Comparison of ENCODE assay signal across 1 cellular context in the genomic region with DNA sequence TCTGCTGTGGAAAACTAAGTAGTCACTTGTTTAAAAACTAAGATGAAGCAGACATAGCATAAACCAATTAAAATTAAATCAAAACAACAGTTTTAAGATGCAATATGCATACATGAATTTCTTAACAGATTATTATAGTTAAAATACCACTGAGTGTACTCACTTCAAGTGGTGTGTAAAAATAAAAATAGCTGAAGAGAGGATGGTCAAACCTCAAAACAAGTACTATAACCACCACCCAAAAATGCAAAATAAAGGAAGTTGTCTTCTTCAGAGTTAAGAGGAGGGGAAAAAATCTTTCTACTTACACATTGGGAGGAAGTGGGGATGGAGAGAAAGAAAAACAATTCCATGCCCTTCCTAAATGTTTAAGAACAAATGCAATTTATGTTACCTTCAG.
TF ChIP-seq lines count a peak whose summit lies in the region.

No MANE protein-coding gene starts in this region.

TF ChIP-seq in GM23338, 12 proteins besides CTCF, POLR2A, EP300 and RAD21:
- TF ChIP-seq POLR2AphosphoS5 (IDR thresholded peaks at IDR 0.05; ENCODE audit: low read depth) = no peak
- no peak for TF ChIP-seq JUNB (IDR thresholded peaks at IDR 0.05; ENCODE audit: unreplicated experiment)
- no peak for TF ChIP-seq STAT1 (IDR thresholded peaks at IDR 0.05; ENCODE audit: unreplicated experiment)
- no peak for TF ChIP-seq EZH2phosphoT487 (IDR thresholded peaks at IDR 0.05; ENCODE audit: unreplicated experiment)
- TF ChIP-seq NANOG (IDR thresholded peaks at IDR 0.05; ENCODE audit: borderline replicate concordance) = no peak
- TF ChIP-seq, protein P1, sequence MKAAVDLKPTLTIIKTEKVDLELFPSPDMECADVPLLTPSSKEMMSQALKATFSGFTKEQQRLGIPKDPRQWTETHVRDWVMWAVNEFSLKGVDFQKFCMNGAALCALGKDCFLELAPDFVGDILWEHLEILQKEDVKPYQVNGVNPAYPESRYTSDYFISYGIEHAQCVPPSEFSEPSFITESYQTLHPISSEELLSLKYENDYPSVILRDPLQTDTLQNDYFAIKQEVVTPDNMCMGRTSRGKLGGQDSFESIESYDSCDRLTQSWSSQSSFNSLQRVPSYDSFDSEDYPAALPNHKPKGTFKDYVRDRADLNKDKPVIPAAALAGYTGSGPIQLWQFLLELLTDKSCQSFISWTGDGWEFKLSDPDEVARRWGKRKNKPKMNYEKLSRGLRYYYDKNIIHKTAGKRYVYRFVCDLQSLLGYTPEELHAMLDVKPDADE (IDR thresholded peaks at IDR 0.05) = no peak
- no peak for TF ChIP-seq EZH2 (IDR thresholded peaks at IDR 0.05; ENCODE audit: low read depth, unreplicated experiment)
- TF ChIP-seq ZNF331 (CRISPR knock-in tag; IDR thresholded peaks at IDR 0.05; ENCODE audit: low read depth) = no peak
- no peak for TF ChIP-seq REST (IDR thresholded peaks at IDR 0.05; ENCODE audit: unreplicated experiment)
- TF ChIP-seq CREB1 (CRISPR knock-in tag; IDR thresholded peaks at IDR 0.05; ENCODE audit: low read depth) = no peak
- no peak for TF ChIP-seq ZNF114 (CRISPR knock-in tag; IDR thresholded peaks at IDR 0.05)
- no peak for TF ChIP-seq ZNF462 (CRISPR knock-in tag; IDR thresholded peaks at IDR 0.05)
